Comparison of ENCODE assay signal across 29 cellular contexts in genomic region chrX:32871636-32872035, GRCh38.
DNase-seq lines count a peak whose midpoint lies in the region; ATAC-seq and TF ChIP-seq lines count a peak whose summit lies in the region.
"Had no signal": no experiment of that assay in that cellular context is flagged by ENCODE, and none has a peak within 500 bp of the region (broad histone marks: within the 10 kb centered on the region; RNA-seq: fewer than 3 reads in every experiment).

No MANE protein-coding gene starts in this region.

- no peaks in the 10 kb centered on the region for H3K4me1 Mint-ChIP-seq in T-helper 2 cell treated with Interferon-gamma antibody and Interleukin-4, amounts not matched to agents 5 μg/mL and 100 μg/mL, for 36 hours (ENCODE audit: low read depth)

- no peaks in the 10 kb centered on the region for H3K27me3 Mint-ChIP-seq in T-helper 2 cell treated with Interferon-gamma antibody and Interleukin-4, amounts not matched to agents 5 μg/mL and 100 μg/mL, for 36 hours (ENCODE audit: low read depth)
- H3K27me3 Mint-ChIP-seq: activated CD4-positive, alpha-beta memory T cell treated with anti-CD3 and anti-CD28 coated beads for 36 hours had no signal

- no peaks in the 10 kb centered on the region for H3K36me3 Mint-ChIP-seq in T-helper 2 cell treated with Interferon-gamma antibody and Interleukin-4, amounts not matched to agents 5 μg/mL and 100 μg/mL, for 36 hours (ENCODE audit: low read depth)
- H3K36me3 Mint-ChIP-seq: activated CD4-positive, alpha-beta memory T cell treated with anti-CD3 and anti-CD28 coated beads for 36 hours had no signal

- H3K27ac Mint-ChIP-seq in T-helper 2 cell treated with Interferon-gamma antibody and Interleukin-4, amounts not matched to agents 5 μg/mL and 100 μg/mL, for 36 hours: no peak overlapping the region
- H3K27ac Mint-ChIP-seq: activated CD4-positive, alpha-beta memory T cell treated with anti-CD3 and anti-CD28 coated beads for 36 hours; activated naive CD4-positive, alpha-beta T cell treated with anti-CD3 and anti-CD28 coated beads for 36 hours; activated T-cell treated with anti-CD3 and anti-CD28 coated beads, Interleukin-2, amount 50 U/mL, for 72 hours; nephron had no signal

- no peak overlapping the region for H3K4me3 Mint-ChIP-seq in T-helper 2 cell treated with Interferon-gamma antibody and Interleukin-4, amounts not matched to agents 5 μg/mL and 100 μg/mL, for 36 hours
- H3K4me3 Mint-ChIP-seq: activated CD4-positive, alpha-beta memory T cell treated with anti-CD3 and anti-CD28 coated beads for 36 hours; activated naive CD4-positive, alpha-beta T cell treated with anti-CD3 and anti-CD28 coated beads for 36 hours; activated T-cell treated with anti-CD3 and anti-CD28 coated beads, Interleukin-2, amount 50 U/mL, for 72 hours; nephron had no signal

- DNase-seq in HT1080 (ENCODE audit: low read depth) (peak; percentile 83), amniotic epithelial cell (ENCODE audit: low read depth) (peak; percentile 58), fibroblast of pulmonary artery (ENCODE audit: low read depth) (peak; percentile 49), renal cortical epithelial cell (ENCODE audit: low read depth) (peak; percentile 33)
- no peak for DNase-seq in activated CD4-positive, CD25-positive, alpha-beta regulatory T cell treated with anti-CD3 and anti-CD28 coated beads, Interleukin-2, amount 50 U/mL, for 72 hours
- no peak for DNase-seq in activated naive CD4-positive, alpha-beta T cell (lab: John Stamatoyannopoulos, UW)
- DNase-seq in T-helper 2 cell treated with Interferon-gamma antibody and Interleukin-4, amounts not matched to agents 5 μg/mL and 100 μg/mL, for 36 hours (ENCODE audit: low spot score): no peak
- DNase-seq: activated CD4-positive, alpha-beta memory T cell treated with anti-CD3 and anti-CD28 coated beads for 36 hours; activated CD4-positive, alpha-beta T cell treated with anti-CD3 and anti-CD28 coated beads for 1 hour; activated naive CD4-positive, alpha-beta T cell treated with anti-CD3 and anti-CD28 coated beads for 36 hours; activated T-cell treated with anti-CD3 and anti-CD28 coated beads, Interleukin-2, amount 50 U/mL, for 72 hours; cerebellar nuclear complex; dorsolateral prefrontal cortex; glutamatergic neuron; islet precursor cell; mucosa of descending colon; NCI-H1417; NCI-H2081; NCI-H526; OCI-M1; small intestine; stimulated activated naive CD4-positive, alpha-beta T cell treated with Interleukin-2 at 50 U/mL for 16 hours; T-helper 2 cell; upper lobe of right lung had no signal

- no peak for ATAC-seq in HG03135 (IDR thresholded peaks at IDR 0.05; ENCODE audit: unreplicated experiment)
- ATAC-seq: activated T-cell treated with anti-CD3 and anti-CD28 coated beads, Interleukin-2, amount 50 U/mL, for 72 hours; HCT116; mucosa of descending colon; upper lobe of right lung had no signal

- TF ChIP-seq CTCF in fibroblast of pulmonary artery (IDR thresholded peaks at IDR 0.05; ENCODE audit: low read length, missing control alignments): no peak

- no peak overlapping the region for H3K4me3 ChIP-seq in fibroblast of pulmonary artery (replicated peaks; ENCODE audit: low read depth, low read length)
- H3K4me3 ChIP-seq: BLaER1, dorsolateral prefrontal cortex, lung, mucosa of descending colon, upper lobe of right lung had no signal

- H3K9me3 Mint-ChIP-seq in T-helper 2 cell treated with Interferon-gamma antibody and Interleukin-4, amounts not matched to agents 5 μg/mL and 100 μg/mL, for 36 hours: peaks cover 12% of the 10 kb centered on the region
- H3K9me3 Mint-ChIP-seq: nephron had no signal

Comparison
In these comparisons a context has a peak if more than half of its experiments do, and no peak if none do; other contexts are left out.
1. DNase-seq: peak in HT1080 (single experiment), amniotic epithelial cell (single experiment), fibroblast of pulmonary artery (single experiment) and renal cortical epithelial cell (single experiment); none in activated CD4-positive, CD25-positive, alpha-beta regulatory T cell treated with anti-CD3 and anti-CD28 coated beads, Interleukin-2, amount 50 U/mL, for 72 hours (single experiment), activated naive CD4-positive, alpha-beta T cell (0 of 4) and T-helper 2 cell treated with Interferon-gamma antibody and Interleukin-4, amounts not matched to agents 5 μg/mL and 100 μg/mL, for 36 hours (single experiment).